9 cellular contexts compared by ENCODE assay signal in the genomic region with DNA sequence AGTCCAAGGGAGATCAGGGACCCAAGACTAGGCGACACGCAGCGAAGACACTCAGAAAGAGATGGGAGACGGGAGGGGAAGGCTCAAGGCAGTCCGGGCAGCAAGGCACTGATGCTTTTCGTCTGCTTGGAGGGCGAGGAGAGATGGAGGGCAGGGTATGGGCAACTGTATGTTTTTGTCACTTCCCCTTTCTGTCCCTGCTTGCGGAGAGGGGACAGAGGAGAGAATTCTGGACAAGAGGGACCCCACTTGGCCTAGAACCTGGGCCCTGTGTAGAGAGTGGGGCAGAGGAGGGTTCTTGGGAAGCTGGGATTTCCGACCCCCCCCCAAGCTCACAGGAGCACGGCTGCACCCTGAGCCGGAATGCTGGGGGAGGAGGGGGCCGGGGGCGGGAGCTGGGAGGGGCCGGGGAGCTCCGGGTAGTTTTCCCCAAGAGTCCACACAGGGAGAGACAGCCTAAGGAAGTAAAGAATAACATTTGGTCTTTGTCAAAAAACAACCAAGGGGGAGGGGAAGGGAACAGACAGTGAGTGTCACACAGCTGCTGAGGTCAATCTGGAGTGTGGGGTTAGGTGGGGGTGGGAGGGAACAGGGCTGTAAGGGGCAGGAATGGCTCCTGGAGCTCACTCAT. TPM values are rescaled to one million over a fixed set of nuclear protein-coding genes. Genes with fewer than 3 reads are reported as not detected.
DNase-seq lines count a peak whose midpoint lies in the region; ATAC-seq, FAIRE-seq and TF ChIP-seq lines count a peak whose summit lies in the region.
"Had no signal": no experiment of that assay in that cellular context is flagged by ENCODE, and none has a peak within 500 bp of the region (broad histone marks: within the 10 kb centered on the region; RNA-seq: fewer than 3 reads in every experiment).

No MANE protein-coding gene starts in this region.

- H3K4me1 Mint-ChIP-seq in activated naive CD4-positive, alpha-beta T cell treated with anti-CD3 and anti-CD28 coated beads for 36 hours (ENCODE audit: low read depth) = peaks cover 29% of the 10 kb centered on the region
- peaks cover 24% of the 10 kb centered on the region for H3K4me1 Mint-ChIP-seq in activated T-helper 2 cell treated with anti-CD3 and anti-CD28 coated beads, Interferon-gamma antibody, Interleukin-2, Interleukin-4, amounts not matched to agents 10 μg/mL and 5 μg/mL and 100 μg/mL, durations not matched to agents 14 hours and 24 hours and 36 hours (ENCODE audit: low read depth)

- peak overlapping the region; percentile 89 for H3K4me3 Mint-ChIP-seq in activated naive CD4-positive, alpha-beta T cell treated with anti-CD3 and anti-CD28 coated beads for 36 hours
- peak overlapping the region; percentile 96 for H3K4me3 Mint-ChIP-seq in activated T-helper 2 cell treated with anti-CD3 and anti-CD28 coated beads, Interferon-gamma antibody, Interleukin-2, Interleukin-4, amounts not matched to agents 10 μg/mL and 5 μg/mL and 100 μg/mL, durations not matched to agents 14 hours and 24 hours and 36 hours (ENCODE audit: low read depth)

- CTCF ChIA-PET in activated naive CD4-positive, alpha-beta T cell treated with anti-CD3 and anti-CD28 coated beads for 36 hours (lab: Charles Lee) = interaction anchor here (0.6 to 4.6 kb wide), 12 partner anchors 14 to 155 kb away, joined by 3 to 30 read pairs (median 4); partner anchors contain the start of genes GIGYF1, MOSPD3 and ZCWPW1

- H3K27me3 Mint-ChIP-seq in activated naive CD4-positive, alpha-beta T cell treated with anti-CD3 and anti-CD28 coated beads for 36 hours (ENCODE audit: low read depth) = no peaks in the 10 kb centered on the region
- no peaks in the 10 kb centered on the region for H3K27me3 Mint-ChIP-seq in activated T-helper 2 cell treated with anti-CD3 and anti-CD28 coated beads, Interferon-gamma antibody, Interleukin-2, Interleukin-4, amounts not matched to agents 10 μg/mL and 5 μg/mL and 100 μg/mL, durations not matched to agents 14 hours and 24 hours and 36 hours (ENCODE audit: low read depth)

- no peak for FAIRE-seq in kidney (lab: Jason Lieb, UNC)
- FAIRE-seq: endometrium had no signal

- peak overlapping the region; percentile 97 for H3K27ac Mint-ChIP-seq in activated naive CD4-positive, alpha-beta T cell treated with anti-CD3 and anti-CD28 coated beads for 36 hours
- peak overlapping the region; percentile 96 for H3K27ac Mint-ChIP-seq in activated T-helper 2 cell treated with anti-CD3 and anti-CD28 coated beads, Interferon-gamma antibody, Interleukin-2, Interleukin-4, amounts not matched to agents 10 μg/mL and 5 μg/mL and 100 μg/mL, durations not matched to agents 14 hours and 24 hours and 36 hours

- H3K36me3 Mint-ChIP-seq in activated naive CD4-positive, alpha-beta T cell treated with anti-CD3 and anti-CD28 coated beads for 36 hours (ENCODE audit: low read depth) = peaks cover 3% of the 10 kb centered on the region
- H3K36me3 Mint-ChIP-seq in activated T-helper 2 cell treated with anti-CD3 and anti-CD28 coated beads, Interferon-gamma antibody, Interleukin-2, Interleukin-4, amounts not matched to agents 10 μg/mL and 5 μg/mL and 100 μg/mL, durations not matched to agents 14 hours and 24 hours and 36 hours (ENCODE audit: low read depth) = peaks cover 3% of the 10 kb centered on the region

- no peaks in the 10 kb centered on the region for H3K27me3 ChIP-seq in thyroid gland

- H3K4me1 ChIP-seq in kidney (ENCODE audit: control insufficient read depth in 1 of 2, insufficient read depth in 1 of 2, low read depth in 1 of 2, low read length in 2 of 2) (peaks cover 7 to 27% of the 10 kb centered on the region in 2 donors), thyroid gland (peaks cover 36 to 37% of the 10 kb centered on the region in 2 donors)

- no peaks in the 10 kb centered on the region for H3K9me3 Mint-ChIP-seq in activated naive CD4-positive, alpha-beta T cell treated with anti-CD3 and anti-CD28 coated beads for 36 hours
- no peaks in the 10 kb centered on the region for H3K9me3 Mint-ChIP-seq in activated T-helper 2 cell treated with anti-CD3 and anti-CD28 coated beads, Interferon-gamma antibody, Interleukin-2, Interleukin-4, amounts not matched to agents 10 μg/mL and 5 μg/mL and 100 μg/mL, durations not matched to agents 14 hours and 24 hours and 36 hours

- H3K4me3 ChIP-seq in kidney (ENCODE audit: low read length in 2 of 2) (peak overlapping the region; percentile 92 to 98), thyroid gland (replicated peaks in 1 of 3) (peak overlapping the region in 1 of 3 donors; percentile 96)

- TF ChIP-seq CTCF in kidney (IDR thresholded peaks at IDR 0.05; ENCODE audit: borderline replicate concordance, extremely low read depth, insufficient read depth) = no peak
- no peak for TF ChIP-seq CTCF in thyroid gland (IDR thresholded peaks at IDR 0.05)

- H3K27ac ChIP-seq in kidney (ENCODE audit: low read depth in 2 of 2, low read length in 2 of 2) = peak overlapping the region; percentile 95 to 96
- H3K27ac ChIP-seq in thyroid gland = peak overlapping the region; percentile 97 to 98 (median 98)

- no peaks in the 10 kb centered on the region for H3K9me3 ChIP-seq in kidney (ENCODE audit: control insufficient read depth in 1 of 2, low read length in 2 of 2)
- H3K9me3 ChIP-seq in thyroid gland = no peaks in the 10 kb centered on the region

- peak overlapping the region; percentile 37 to 40 for H3K9ac ChIP-seq in kidney (ENCODE audit: low read length in 2 of 2)

- TF ChIP-seq POLR2A in thyroid gland (IDR thresholded peaks at IDR 0.05) = no peak

- H3K36me3 ChIP-seq in kidney (ENCODE audit: control insufficient read depth in 1 of 2, insufficient read depth in 2 of 2, low read length in 2 of 2) (peaks cover 21 to 22% of the 10 kb centered on the region in 2 donors), thyroid gland (peaks cover 21 to 26% of the 10 kb centered on the region in 2 donors)

- 35% methylated on average over 15 of the region's 15 CpGs for WGBS in thyroid gland, 2 donors

- intact Hi-C loops in activated naive CD4-positive, alpha-beta T cell treated with anti-CD3 and anti-CD28 coated beads for 36 hours (cut with micrococcal nuclease) = no loop called here
- intact Hi-C loops in activated T-helper 2 cell treated with anti-CD3 and anti-CD28 coated beads, Interferon-gamma antibody, Interleukin-2, Interleukin-4, amounts not matched to agents 10 μg/mL and 5 μg/mL and 100 μg/mL, durations not matched to agents 14 hours and 24 hours and 36 hours (cut with micrococcal nuclease) = loop anchor here (10.0 kb wide), 1 partner anchor 291 kb away; the partner anchor contains the start of gene SRRT
- intact Hi-C loops in kidney (cut with DNase I) (no loop called here), thyroid gland (cut with DNase I) (no loop called here)

- peak; percentile 23 for DNase-seq in activated naive CD4-positive, alpha-beta T cell treated with anti-CD3 and anti-CD28 coated beads for 36 hours
- no peak for DNase-seq in activated naive CD4-positive, alpha-beta T cell treated with anti-CD3 and anti-CD28 coated beads, Interleukin-2, amount 50 U/mL, for 16 hours
- DNase-seq in activated T-helper 2 cell treated with anti-CD3 and anti-CD28 coated beads, Interferon-gamma antibody, Interleukin-2, Interleukin-4, amounts not matched to agents 10 μg/mL and 5 μg/mL and 100 μg/mL, durations not matched to agents 14 hours and 24 hours and 36 hours (ENCODE audit: low spot score) = no peak
- DNase-seq in kidney (peak; percentile 70), thyroid gland (peak in 1 of 2 donors; percentile 55), HuH-7.5 (ENCODE audit: low spot score) (no peak)
- no peak for DNase-seq in activated CD4-positive, CD25-positive, alpha-beta regulatory T cell treated with anti-CD3 and anti-CD28 coated beads, Interleukin-2, amount 50 U/mL, for 72 hours

- ATAC-seq in HG02759 (IDR thresholded peaks at IDR 0.05; ENCODE audit: unreplicated experiment) = no peak

RNA-seq across cellular contexts. Expression of gene LRCH4, which starts 1.8 kb away (rescaled TPM):
- total RNA-seq in activated naive CD4-positive, alpha-beta T cell treated with anti-CD3 and anti-CD28 coated beads for 36 hours = 10 to 100 TPM; 78.0 to 81.2 TPM
- 105 and 106 TPM in 2 replicates for total RNA-seq in activated T-helper 2 cell treated with anti-CD3 and anti-CD28 coated beads, Interferon-gamma antibody, Interleukin-2, Interleukin-4, amounts not matched to agents 10 μg/mL and 5 μg/mL and 100 μg/mL, durations not matched to agents 14 hours and 24 hours and 36 hours
- total RNA-seq in kidney (62.9 TPM), thyroid gland (100 to 1,000 TPM in 1 of 4 donors, 10 to 100 TPM in 3; 55.0 to 107 (median 76.6) TPM)
- 23.2 TPM for polyA plus RNA-seq in kidney (ENCODE audit: insufficient read depth, low read depth, low replicate concordance)

RNA-seq across cellular contexts. Expression of gene FBXO24, which starts 2.0 kb away (rescaled TPM):
- 1 to 10 TPM; 1.5 to 2.6 TPM for total RNA-seq in activated naive CD4-positive, alpha-beta T cell treated with anti-CD3 and anti-CD28 coated beads for 36 hours
- 0.37 and 0.91 TPM in 2 replicates for total RNA-seq in activated T-helper 2 cell treated with anti-CD3 and anti-CD28 coated beads, Interferon-gamma antibody, Interleukin-2, Interleukin-4, amounts not matched to agents 10 μg/mL and 5 μg/mL and 100 μg/mL, durations not matched to agents 14 hours and 24 hours and 36 hours
- total RNA-seq in kidney (0.60 TPM), thyroid gland (under 1 TPM; 0.13 to 0.88 (median 0.50) TPM)
- polyA plus RNA-seq in kidney (ENCODE audit: insufficient read depth, low read depth, low replicate concordance) = 0.95 TPM

RNA-seq across cellular contexts. Expression of gene SAP25, which starts 10.5 kb away (rescaled TPM):
- total RNA-seq in activated naive CD4-positive, alpha-beta T cell treated with anti-CD3 and anti-CD28 coated beads for 36 hours = 10 to 100 TPM; 13.7 to 15.7 TPM
- total RNA-seq in activated T-helper 2 cell treated with anti-CD3 and anti-CD28 coated beads, Interferon-gamma antibody, Interleukin-2, Interleukin-4, amounts not matched to agents 10 μg/mL and 5 μg/mL and 100 μg/mL, durations not matched to agents 14 hours and 24 hours and 36 hours = 11.3 and 11.8 TPM in 2 replicates
- total RNA-seq in kidney (9.8 TPM), thyroid gland (1 to 10 TPM in 2 of 4 donors, not detected in 2; 1.5 to 6.2 TPM)
- 5.7 TPM for polyA plus RNA-seq in kidney (ENCODE audit: insufficient read depth, low read depth, low replicate concordance)

RNA-seq across cellular contexts. Expression of gene PCOLCE, which starts 18.0 kb away (rescaled TPM):
- total RNA-seq in activated naive CD4-positive, alpha-beta T cell treated with anti-CD3 and anti-CD28 coated beads for 36 hours = 1 to 10 TPM; 5.8 to 6.8 TPM
- 8.6 and 10.3 TPM in 2 replicates for total RNA-seq in activated T-helper 2 cell treated with anti-CD3 and anti-CD28 coated beads, Interferon-gamma antibody, Interleukin-2, Interleukin-4, amounts not matched to agents 10 μg/mL and 5 μg/mL and 100 μg/mL, durations not matched to agents 14 hours and 24 hours and 36 hours
- total RNA-seq in kidney = 51.5 TPM
- polyA plus RNA-seq in kidney (ENCODE audit: insufficient read depth, low read depth, low replicate concordance) = 42.9 TPM
- 10 to 100 TPM; 12.9 to 36.3 (median 22.1) TPM for total RNA-seq in thyroid gland

RNA-seq across cellular contexts. Expression of gene MOSPD3, which starts 28.2 kb away (rescaled TPM):
- total RNA-seq in activated naive CD4-positive, alpha-beta T cell treated with anti-CD3 and anti-CD28 coated beads for 36 hours = 10 to 100 TPM; 12.3 to 13.0 TPM
- total RNA-seq in activated T-helper 2 cell treated with anti-CD3 and anti-CD28 coated beads, Interferon-gamma antibody, Interleukin-2, Interleukin-4, amounts not matched to agents 10 μg/mL and 5 μg/mL and 100 μg/mL, durations not matched to agents 14 hours and 24 hours and 36 hours = 14.1 TPM in 2 replicates
- total RNA-seq in kidney (18.2 TPM), thyroid gland (10 to 100 TPM in 3 of 4 donors, 1 to 10 TPM in 1; 9.1 to 22.7 (median 12.3) TPM)
- 30.6 TPM for polyA plus RNA-seq in kidney (ENCODE audit: insufficient read depth, low read depth, low replicate concordance)

Comparison
In these comparisons a context has a peak if more than half of its experiments do, and no peak if none do; other contexts are left out.
1. DNase-seq: peak in activated naive CD4-positive, alpha-beta T cell treated with anti-CD3 and anti-CD28 coated beads for 36 hours (single experiment) and kidney (single experiment); none in activated naive CD4-positive, alpha-beta T cell treated with anti-CD3 and anti-CD28 coated beads, Interleukin-2, amount 50 U/mL, for 16 hours (single experiment), activated T-helper 2 cell treated with anti-CD3 and anti-CD28 coated beads, Interferon-gamma antibody, Interleukin-2, Interleukin-4, amounts not matched to agents 10 μg/mL and 5 μg/mL and 100 μg/mL, durations not matched to agents 14 hours and 24 hours and 36 hours (single experiment), activated CD4-positive, CD25-positive, alpha-beta regulatory T cell treated with anti-CD3 and anti-CD28 coated beads, Interleukin-2, amount 50 U/mL, for 72 hours (single experiment) and HuH-7.5 (single experiment).